1 cellular context compared by ENCODE assay signal in genomic region chr12:59737725-59738463, GRCh38.
TF ChIP-seq lines count a peak whose summit lies in the region.

No MANE protein-coding gene starts in this region.

TF ChIP-seq in IMR-90, 13 proteins besides CTCF, POLR2A, EP300 and RAD21 (continued from another document):
- TF ChIP-seq, protein P1, sequence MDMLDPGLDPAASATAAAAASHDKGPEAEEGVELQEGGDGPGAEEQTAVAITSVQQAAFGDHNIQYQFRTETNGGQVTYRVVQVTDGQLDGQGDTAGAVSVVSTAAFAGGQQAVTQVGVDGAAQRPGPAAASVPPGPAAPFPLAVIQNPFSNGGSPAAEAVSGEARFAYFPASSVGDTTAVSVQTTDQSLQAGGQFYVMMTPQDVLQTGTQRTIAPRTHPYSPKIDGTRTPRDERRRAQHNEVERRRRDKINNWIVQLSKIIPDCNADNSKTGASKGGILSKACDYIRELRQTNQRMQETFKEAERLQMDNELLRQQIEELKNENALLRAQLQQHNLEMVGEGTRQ (IDR thresholded peaks at IDR 0.05; ENCODE audit: low read depth, low read length): no peak
- TF ChIP-seq CHD1 (IDR thresholded peaks at IDR 0.05; ENCODE audit: low read depth, low read length) (no peak), NFE2L2 (IDR thresholded peaks at IDR 0.05; ENCODE audit: low read depth, low read length) (no peak), CEBPB (IDR thresholded peaks at IDR 0.05; ENCODE audit: low read depth, low read length) (peak; percentile 55), RCOR1 (IDR thresholded peaks at IDR 0.05; ENCODE audit: insufficient replicate concordance, low read length) (no peak), SMC3 (IDR thresholded peaks at IDR 0.05; ENCODE audit: low read depth, low read length) (no peak)
